8 cellular contexts compared by ENCODE assay signal in genomic region chr20:63101781-63102719, GRCh38.
DNase-seq lines count a peak whose midpoint lies in the region; ATAC-seq and TF ChIP-seq lines count a peak whose summit lies in the region.

No MANE protein-coding gene starts in this region.

- no peaks in the 10 kb centered on the region for H3K27me3 ChIP-seq in DND-41 (ENCODE audit: insufficient read depth, low read length, poor library complexity)

- peak overlapping the region; percentile 60 to 76 for H3K4me3 ChIP-seq in DND-41 (ENCODE audit: low read depth in 1 of 2, low read length in 2 of 2)

- peak overlapping the region; percentile 98 for H3K27ac ChIP-seq in DND-41 (ENCODE audit: low read length)

- H3K4me2 ChIP-seq in DND-41 (ENCODE audit: insufficient read depth, low read length), result peak overlapping the region; percentile 73

- H3K9ac ChIP-seq in DND-41 (ENCODE audit: low read depth, low read length), result peak overlapping the region; percentile 99

- ATAC-seq in DND-41 (ENCODE audit: insufficient read depth, low read depth) (peak; percentile 77), HG03280 (IDR thresholded peaks at IDR 0.05; ENCODE audit: unreplicated experiment) (peak; percentile 65), HG03095 (IDR thresholded peaks at IDR 0.05; ENCODE audit: unreplicated experiment) (no peak), GM21526 (IDR thresholded peaks at IDR 0.05; ENCODE audit: low FRiP score, unreplicated experiment) (no peak)

- H3K79me2 ChIP-seq in DND-41 (ENCODE audit: insufficient read depth, low read length), result no peaks in the 10 kb centered on the region

- peaks cover 8% of the 10 kb centered on the region; the same call in 1 of the 2 replicates for H4K20me1 ChIP-seq in DND-41 (ENCODE audit: insufficient read depth, low read length)

- H3K9me3 ChIP-seq in DND-41 (ENCODE audit: insufficient read depth, low read length, severe bottlenecking), result no peaks in the 10 kb centered on the region

- peak overlapping the region; percentile 86 for H2AFZ ChIP-seq in DND-41 (ENCODE audit: low read depth, low read length)

- no peak for TF ChIP-seq CTCF in DND-41 (IDR thresholded peaks at IDR 0.05; ENCODE audit: borderline replicate concordance, extremely low read depth, low read length, poor library complexity, severe bottlenecking)

- peaks cover 13% of the 10 kb centered on the region for H3K4me1 ChIP-seq in DND-41 (ENCODE audit: insufficient read depth, low read length)

- no peaks in the 10 kb centered on the region for H3K36me3 ChIP-seq in DND-41 (ENCODE audit: insufficient read depth, low read length)

- DNase-seq in DND-41, result peak; percentile 87
- DNase-seq in activated CD4-positive, CD25-positive, alpha-beta regulatory T cell treated with anti-CD3 and anti-CD28 coated beads, Interleukin-2, amount 50 U/mL, for 16 hours (ENCODE audit: low read depth, low spot score), result peak; percentile 21
- peak; percentile 40 for DNase-seq in cerebellar cortex (ENCODE audit: low spot score)
- DNase-seq in left kidney (ENCODE audit: low read depth, low spot score), result peak; percentile 48
- DNase-seq in stimulated activated CD4-positive, alpha-beta T cell treated with anti-CD3 and anti-CD28 coated beads, Interleukin-1b, Interleukin-23, amount 100 ng/mL, for 48 hours, result peak; percentile 75

Comparison
In these comparisons a context has a peak if more than half of its experiments do, and no peak if none do; other contexts are left out.
1. ATAC-seq: peak in DND-41 (single experiment) and HG03280 (single experiment); none in HG03095 (single experiment) and GM21526 (single experiment).
2. DNase-seq: peak in every context shown above with its lines; median percentile 87 in DND-41; 75 in stimulated activated CD4-positive, alpha-beta T cell treated with anti-CD3 and anti-CD28 coated beads, Interleukin-1b, Interleukin-23, amount 100 ng/mL, for 48 hours; 48 in left kidney; 40 in cerebellar cortex; 21 in activated CD4-positive, CD25-positive, alpha-beta regulatory T cell treated with anti-CD3 and anti-CD28 coated beads, Interleukin-2, amount 50 U/mL, for 16 hours.